Comparison of ENCODE assay signal across 32 cellular contexts in the genomic region with DNA sequence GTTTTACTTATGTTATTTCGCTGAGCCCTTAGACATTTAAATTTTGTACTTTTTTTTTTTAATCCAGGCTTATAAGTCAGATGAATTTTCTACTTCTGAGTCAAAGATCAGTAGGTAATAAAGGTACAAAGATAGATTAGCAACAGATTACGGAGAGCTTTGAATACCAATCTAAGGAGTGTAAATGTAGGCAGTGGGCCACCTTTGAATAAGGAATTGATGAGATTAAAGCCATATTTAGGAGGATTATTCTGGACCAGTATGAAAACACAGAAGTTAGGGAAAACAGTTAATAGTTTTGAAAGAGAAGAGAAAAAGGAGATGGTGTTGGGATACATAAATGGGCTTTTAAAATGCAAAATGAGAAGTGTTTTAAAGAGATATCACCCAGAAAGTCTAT.
"Had no signal": no experiment of that assay in that cellular context is flagged by ENCODE, and none has a peak within 500 bp of the region (broad histone marks: within the 10 kb centered on the region; RNA-seq: fewer than 3 reads in every experiment).

No MANE protein-coding gene starts in this region.

- H3K36me3 ChIP-seq: adrenal gland, ascending aorta, brain microvascular endothelial cell, breast epithelium had no signal

- H3K4me1 ChIP-seq: adrenal gland, ascending aorta, breast epithelium had no signal

- H3K27me3 ChIP-seq: adrenal gland, ascending aorta, brain microvascular endothelial cell, breast epithelium had no signal

- H3K4me3 ChIP-seq: adrenal gland, ascending aorta, breast epithelium had no signal

- H3K27ac ChIP-seq: adrenal gland, ascending aorta, brain microvascular endothelial cell, breast epithelium, VCaP had no signal

- H3K9me3 ChIP-seq: adrenal gland, ascending aorta, breast epithelium had no signal

- DNase-seq: activated B cell treated with CpG ODN at 0.5 μM for 24 hours; activated CD4-positive, alpha-beta memory T cell treated with anti-CD3 and anti-CD28 coated beads for 36 hours; activated CD4-positive, alpha-beta T cell treated with anti-CD3 and anti-CD28 coated beads for 4 hours; activated CD4-positive, alpha-beta T cell treated with anti-CD3 and anti-CD28 coated beads, Interleukin-2, amount 10 ng/mL, durations not matched to agents 24 days and 14 days; activated CD4-positive, alpha-beta T cell treated with anti-CD3 and anti-CD28 coated beads, Interleukin-2, amount 50 U/mL, for 1 hour; activated CD4-positive, alpha-beta T cell treated with anti-CD3 and anti-CD28 coated beads, Interleukin-2, amount 50 U/mL, for 4 hours; activated CD4-positive, CD25-positive, alpha-beta regulatory T cell treated with anti-CD3 and anti-CD28 coated beads, Interleukin-2, amount 50 U/mL, for 72 hours; activated CD8-positive, alpha-beta memory T cell treated with anti-CD3 and anti-CD28 coated beads, Interleukin-2, amount 50 U/mL, for 4 hours; activated CD8-positive, alpha-beta T cell treated with anti-CD3 and anti-CD28 coated beads for 36 hours; activated effector memory CD4-positive, alpha-beta T cell treated with anti-CD3 and anti-CD28 coated beads, Interleukin-2, amount 50 U/mL, for 16 hours; activated gamma-delta T cell treated with Interleukin-2 at 50 U/mL for 16 hours; activated naive CD4-positive, alpha-beta T cell; activated naive CD4-positive, alpha-beta T cell treated with anti-CD3 and anti-CD28 coated beads for 36 hours; activated naive CD4-positive, alpha-beta T cell treated with anti-CD3 and anti-CD28 coated beads, Interleukin-2, amount 50 U/mL, for 16 hours; activated naive CD8-positive, alpha-beta T cell treated with anti-CD3 and anti-CD28 coated beads for 36 hours; activated T-cell treated with anti-CD3 and anti-CD28 coated beads for 4 hours; activated T-cell treated with anti-CD3 and anti-CD28 coated beads, Interleukin-2, amount 50 U/mL, for 1 hour; activated T-cell treated with anti-CD3 and anti-CD28 coated beads, Interleukin-2, amount 50 U/mL, for 4 hours; activated T-cell treated with anti-CD3 and anti-CD28 coated beads, Interleukin-2, amount 50 U/mL, for 72 hours; adrenal gland; amygdala; anterior cingulate cortex; brain microvascular endothelial cell; central memory CD4-positive, alpha-beta T cell; SW 1271; T-helper 1 cell; T-helper 9 cell had no signal

- ATAC-seq: activated CD8-positive, alpha-beta T cell treated with anti-CD3 and anti-CD28 coated beads for 36 hours; activated naive CD4-positive, alpha-beta T cell treated with anti-CD3 and anti-CD28 coated beads, Interleukin-2, amount 50 U/mL, for 72 hours; activated T-cell treated with anti-CD3 and anti-CD28 coated beads, Interleukin-2, amount 50 U/mL, for 4 hours; activated T-cell treated with anti-CD3 and anti-CD28 coated beads, Interleukin-2, amount 50 U/mL, for 72 hours; activated T-helper 17 cell treated with anti-CD3 and anti-CD28 coated beads, Interleukin-2, amount 50 U/mL, for 72 hours had no signal
